37 cellular contexts compared by ENCODE assay signal in genomic region chr6:121633309-121633708, GRCh38.
"Had no signal": no experiment of that assay in that cellular context is flagged by ENCODE, and none has a peak within 500 bp of the region (broad histone marks: within the 10 kb centered on the region; RNA-seq: fewer than 3 reads in every experiment).

No MANE protein-coding gene starts in this region.

- H3K9me3 ChIP-seq: body of pancreas had no signal

- ATAC-seq: activated CD8-positive, alpha-beta T cell treated with anti-CD3 and anti-CD28 coated beads for 36 hours; activated naive CD8-positive, alpha-beta T cell treated with anti-CD3 and anti-CD28 coated beads, Interleukin-2, amount 50 U/mL, for 24 hours; activated T-cell treated with anti-CD3 and anti-CD28 coated beads, Interleukin-2, amount 50 U/mL, for 4 hours; activated T-cell treated with anti-CD3 and anti-CD28 coated beads, Interleukin-2, amount 50 U/mL, for 72 hours; activated T-helper 17 cell treated with anti-CD3 and anti-CD28 coated beads, Interleukin-2, amount 50 U/mL, for 72 hours; body of pancreas had no signal

- H3K27me3 Mint-ChIP-seq: activated B cell treated with CpG ODN at 0.5 μM for 24 hours; activated CD4-positive, alpha-beta memory T cell treated with anti-CD3 and anti-CD28 coated beads for 36 hours; activated CD4-positive, alpha-beta T cell treated with anti-CD3 and anti-CD28 coated beads, Interleukin-2, amount 10 ng/mL, durations not matched to agents 24 days and 14 days; activated CD8-positive, alpha-beta T cell treated with anti-CD3 and anti-CD28 coated beads for 36 hours; activated naive CD4-positive, alpha-beta T cell treated with anti-CD3 and anti-CD28 coated beads, Interleukin-2, amount 10 ng/mL, durations not matched to agents 7 days and 5 days; activated naive CD4-positive, alpha-beta T cell treated with anti-CD3 and anti-CD28 coated beads, Interleukin-2, amount 50 U/mL, for 24 hours; activated naive CD8-positive, alpha-beta T cell; activated naive CD8-positive, alpha-beta T cell treated with anti-CD3 and anti-CD28 coated beads, Interleukin-2, amount 10 ng/mL, durations not matched to agents 7 days and 5 days; activated naive CD8-positive, alpha-beta T cell treated with anti-CD3 and anti-CD28 coated beads, Interleukin-2, amount 50 U/mL, for 24 hours; activated T-helper 17 cell treated with anti-CD3 and anti-CD28 coated beads, Interleukin-2, amount 50 U/mL, for 72 hours had no signal

- H3K4me1 Mint-ChIP-seq: activated B cell treated with CpG ODN at 0.5 μM for 24 hours; activated CD4-positive, alpha-beta T cell treated with anti-CD3 and anti-CD28 coated beads, Interleukin-2, amount 10 ng/mL, durations not matched to agents 24 days and 14 days; activated naive CD4-positive, alpha-beta T cell treated with anti-CD3 and anti-CD28 coated beads, Interleukin-2, amount 10 ng/mL, durations not matched to agents 7 days and 5 days; activated naive CD8-positive, alpha-beta T cell treated with anti-CD3 and anti-CD28 coated beads, Interleukin-2, amount 10 ng/mL, durations not matched to agents 7 days and 5 days; activated naive CD8-positive, alpha-beta T cell treated with anti-CD3 and anti-CD28 coated beads, Interleukin-2, amount 50 U/mL, for 24 hours; activated T-helper 17 cell treated with anti-CD3 and anti-CD28 coated beads, Interleukin-2, amount 50 U/mL, for 72 hours had no signal

- FAIRE-seq: TTC549 had no signal

- H3K27me3 ChIP-seq: ascending aorta, body of pancreas, brain microvascular endothelial cell, breast epithelium had no signal

- H3K4me1 ChIP-seq: ascending aorta, body of pancreas, breast epithelium had no signal

- DNase-seq: activated B cell treated with CpG ODN at 0.5 μM for 24 hours; activated CD4-positive, alpha-beta memory T cell treated with anti-CD3 and anti-CD28 coated beads for 36 hours; activated CD4-positive, alpha-beta T cell treated with anti-CD3 and anti-CD28 coated beads for 4 hours; activated CD4-positive, alpha-beta T cell treated with anti-CD3 and anti-CD28 coated beads, Interleukin-2, amount 10 ng/mL, durations not matched to agents 24 days and 14 days; activated CD4-positive, alpha-beta T cell treated with anti-CD3 and anti-CD28 coated beads, Interleukin-2, amount 50 U/mL, for 1 hour; activated CD4-positive, alpha-beta T cell treated with anti-CD3 and anti-CD28 coated beads, Interleukin-2, amount 50 U/mL, for 4 hours; activated CD4-positive, CD25-positive, alpha-beta regulatory T cell treated with anti-CD3 and anti-CD28 coated beads, Interleukin-2, amount 50 U/mL, for 72 hours; activated CD8-positive, alpha-beta memory T cell treated with anti-CD3 and anti-CD28 coated beads, Interleukin-2, amount 50 U/mL, for 4 hours; activated CD8-positive, alpha-beta T cell treated with anti-CD3 and anti-CD28 coated beads for 36 hours; activated effector memory CD4-positive, alpha-beta T cell treated with anti-CD3 and anti-CD28 coated beads, Interleukin-2, amount 50 U/mL, for 16 hours; activated gamma-delta T cell treated with Interleukin-2 at 50 U/mL for 16 hours; activated naive CD4-positive, alpha-beta T cell; activated naive CD4-positive, alpha-beta T cell treated with anti-CD3 and anti-CD28 coated beads, Interleukin-2, amount 10 ng/mL, durations not matched to agents 7 days and 5 days; activated naive CD8-positive, alpha-beta T cell treated with anti-CD3 and anti-CD28 coated beads, Interleukin-2, amount 10 ng/mL, durations not matched to agents 7 days and 5 days; activated naive CD8-positive, alpha-beta T cell treated with anti-CD3 and anti-CD28 coated beads, Interleukin-2, amount 50 U/mL, for 24 hours; activated T-cell treated with anti-CD3 and anti-CD28 coated beads for 4 hours; activated T-cell treated with anti-CD3 and anti-CD28 coated beads, Interleukin-2, amount 50 U/mL, for 1 hour; activated T-cell treated with anti-CD3 and anti-CD28 coated beads, Interleukin-2, amount 50 U/mL, for 4 hours; activated T-cell treated with anti-CD3 and anti-CD28 coated beads, Interleukin-2, amount 50 U/mL, for 72 hours; amygdala; anterior cingulate cortex; body of pancreas; brain microvascular endothelial cell; central memory CD4-positive, alpha-beta T cell; T-helper 1 cell; T-helper 2 cell; T-helper 9 cell had no signal

- H3K36me3 ChIP-seq: ascending aorta, brain microvascular endothelial cell, breast epithelium had no signal

- H3K27ac ChIP-seq: ascending aorta, body of pancreas, brain microvascular endothelial cell, breast epithelium, VCaP had no signal

- H3K4me3 Mint-ChIP-seq: activated B cell treated with CpG ODN at 0.5 μM for 24 hours; activated CD4-positive, alpha-beta memory T cell treated with anti-CD3 and anti-CD28 coated beads for 36 hours; activated CD4-positive, alpha-beta T cell treated with anti-CD3 and anti-CD28 coated beads, Interleukin-2, amount 10 ng/mL, durations not matched to agents 24 days and 14 days; activated CD8-positive, alpha-beta T cell treated with anti-CD3 and anti-CD28 coated beads for 36 hours; activated naive CD4-positive, alpha-beta T cell treated with anti-CD3 and anti-CD28 coated beads, Interleukin-2, amount 10 ng/mL, durations not matched to agents 7 days and 5 days; activated naive CD4-positive, alpha-beta T cell treated with anti-CD3 and anti-CD28 coated beads, Interleukin-2, amount 50 U/mL, for 24 hours; activated naive CD8-positive, alpha-beta T cell; activated naive CD8-positive, alpha-beta T cell treated with anti-CD3 and anti-CD28 coated beads, Interleukin-2, amount 10 ng/mL, durations not matched to agents 7 days and 5 days; activated naive CD8-positive, alpha-beta T cell treated with anti-CD3 and anti-CD28 coated beads, Interleukin-2, amount 50 U/mL, for 24 hours; activated T-cell treated with anti-CD3 and anti-CD28 coated beads, Interleukin-2, amount 50 U/mL, for 4 hours; activated T-cell treated with anti-CD3 and anti-CD28 coated beads, Interleukin-2, amount 50 U/mL, for 72 hours; activated T-helper 1 cell treated with anti-CD3 and anti-CD28 coated beads, Interleukin-12 subunit alpha, Interleukin-12 subunit beta, Interleukin-2, Interleukin-4 antibody, amounts not matched to agents 30 ng/mL and 10 ng/mL and 1 ng/mL, durations not matched to agents 14 hours and 24 hours and 36 hours; activated T-helper 17 cell treated with anti-CD3 and anti-CD28 coated beads, Interleukin-2, amount 50 U/mL, for 72 hours; T-helper 1 cell treated with Interleukin-12 subunit alpha and Interleukin-12 subunit beta and Interleukin-4 antibody, amounts not matched to agents 30 μg/mL and 1 μg/mL, for 36 hours; T-helper 2 cell treated with Interferon-gamma antibody and Interleukin-4, amounts not matched to agents 5 μg/mL and 100 μg/mL, for 36 hours had no signal

- H3K4me3 ChIP-seq: ascending aorta, body of pancreas, breast epithelium had no signal

- H3K36me3 Mint-ChIP-seq: activated CD4-positive, alpha-beta memory T cell treated with anti-CD3 and anti-CD28 coated beads for 36 hours; activated naive CD4-positive, alpha-beta T cell treated with anti-CD3 and anti-CD28 coated beads, Interleukin-2, amount 10 ng/mL, durations not matched to agents 7 days and 5 days had no signal

- H3K27ac Mint-ChIP-seq: activated B cell treated with CpG ODN at 0.5 μM for 24 hours; activated CD4-positive, alpha-beta memory T cell treated with anti-CD3 and anti-CD28 coated beads for 36 hours; activated CD4-positive, alpha-beta T cell treated with anti-CD3 and anti-CD28 coated beads, Interleukin-2, amount 10 ng/mL, durations not matched to agents 24 days and 14 days; activated CD8-positive, alpha-beta T cell treated with anti-CD3 and anti-CD28 coated beads for 36 hours; activated naive CD4-positive, alpha-beta T cell treated with anti-CD3 and anti-CD28 coated beads, Interleukin-2, amount 10 ng/mL, durations not matched to agents 7 days and 5 days; activated naive CD4-positive, alpha-beta T cell treated with anti-CD3 and anti-CD28 coated beads, Interleukin-2, amount 50 U/mL, for 24 hours; activated naive CD8-positive, alpha-beta T cell; activated naive CD8-positive, alpha-beta T cell treated with anti-CD3 and anti-CD28 coated beads, Interleukin-2, amount 10 ng/mL, durations not matched to agents 7 days and 5 days; activated naive CD8-positive, alpha-beta T cell treated with anti-CD3 and anti-CD28 coated beads, Interleukin-2, amount 50 U/mL, for 24 hours; activated T-cell treated with anti-CD3 and anti-CD28 coated beads, Interleukin-2, amount 50 U/mL, for 72 hours; activated T-helper 1 cell treated with anti-CD3 and anti-CD28 coated beads, Interleukin-12 subunit alpha, Interleukin-12 subunit beta, Interleukin-2, Interleukin-4 antibody, amounts not matched to agents 30 ng/mL and 10 ng/mL and 1 ng/mL, durations not matched to agents 14 hours and 24 hours and 36 hours; activated T-helper 17 cell treated with anti-CD3 and anti-CD28 coated beads, Interleukin-2, amount 50 U/mL, for 72 hours; T-helper 1 cell treated with Interleukin-12 subunit alpha and Interleukin-12 subunit beta and Interleukin-4 antibody, amounts not matched to agents 30 μg/mL and 1 μg/mL, for 36 hours; T-helper 2 cell treated with Interferon-gamma antibody and Interleukin-4, amounts not matched to agents 5 μg/mL and 100 μg/mL, for 36 hours had no signal
